1 cellular context compared by ENCODE assay signal in the genomic region with DNA sequence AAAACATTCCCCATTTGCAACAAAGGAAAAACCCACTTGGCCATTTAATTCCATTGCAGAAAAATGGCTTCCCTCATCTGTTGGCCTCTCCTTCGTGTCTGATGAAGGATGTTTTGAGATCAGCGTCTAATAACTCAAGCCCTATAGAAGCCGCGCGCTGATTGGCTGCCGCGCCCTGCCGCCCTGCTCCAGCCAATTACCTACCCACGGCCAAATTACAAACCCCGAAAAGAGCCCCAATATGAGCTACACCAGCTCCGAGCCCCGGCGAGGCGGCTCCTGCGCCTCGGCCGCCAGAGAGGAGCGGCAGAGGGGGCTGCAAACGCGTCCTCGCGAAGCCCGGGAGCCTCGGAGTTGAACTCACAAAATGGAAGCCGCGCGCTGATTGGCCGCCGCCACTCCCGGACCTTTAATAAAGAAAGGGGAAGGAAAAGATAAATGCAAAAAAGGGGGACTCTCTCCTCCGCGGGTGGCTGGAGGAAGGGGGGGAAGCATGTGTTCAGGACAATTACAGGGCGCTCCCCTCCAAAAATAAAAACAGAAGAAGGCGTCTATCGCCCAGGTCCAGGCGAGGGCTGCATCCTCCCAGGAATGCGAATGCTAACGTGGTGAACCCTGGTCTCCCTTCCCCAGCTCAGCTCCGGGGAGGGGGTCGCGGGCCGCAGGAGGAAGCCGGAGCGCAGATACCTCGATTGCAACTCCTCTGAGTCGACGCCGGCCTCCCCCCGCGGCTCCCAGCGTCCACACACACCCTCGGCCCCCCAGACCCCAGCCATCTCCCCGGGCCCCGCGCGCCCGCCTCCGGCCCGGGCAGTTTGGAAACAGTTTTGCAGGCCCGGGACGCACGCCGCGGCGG.
TF ChIP-seq lines count a peak whose summit lies in the region.

No MANE protein-coding gene starts in this region.

TF ChIP-seq in HEK293, 187 proteins besides CTCF, POLR2A, EP300 and RAD21 (continued from another document and continues in another):
- TF ChIP-seq, protein P1, sequence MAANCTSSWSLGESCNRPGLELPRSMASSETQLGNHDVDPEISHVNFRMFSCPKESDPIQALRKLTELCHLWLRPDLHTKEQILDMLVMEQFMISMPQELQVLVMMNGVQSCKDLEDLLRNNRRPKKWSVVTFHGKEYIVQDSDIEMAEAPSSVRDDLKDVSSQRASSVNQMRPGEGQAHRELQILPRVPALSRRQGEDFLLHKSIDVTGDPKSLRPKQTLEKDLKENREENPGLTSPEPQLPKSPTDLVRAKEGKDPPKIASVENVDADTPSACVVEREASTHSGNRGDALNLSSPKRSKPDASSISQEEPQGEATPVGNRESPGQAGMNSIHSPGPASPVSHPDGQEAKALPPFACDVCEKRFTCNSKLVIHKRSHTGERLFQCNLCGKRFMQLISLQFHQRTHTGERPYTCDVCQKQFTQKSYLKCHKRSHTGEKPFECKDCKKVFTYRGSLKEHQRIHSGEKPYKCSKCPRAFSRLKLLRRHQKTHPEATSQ (tag by site-specific recombination; IDR thresholded peaks at IDR 0.05), result no peak
- TF ChIP-seq MZF1 (tag by site-specific recombination; IDR thresholded peaks at IDR 0.05; ENCODE audit: borderline replicate concordance), result peak; percentile 77; the same call in 1 of the 2 replicates
- TF ChIP-seq ZNF140 (tag by site-specific recombination; IDR thresholded peaks at IDR 0.05), result no peak
- TF ChIP-seq, protein P2, sequence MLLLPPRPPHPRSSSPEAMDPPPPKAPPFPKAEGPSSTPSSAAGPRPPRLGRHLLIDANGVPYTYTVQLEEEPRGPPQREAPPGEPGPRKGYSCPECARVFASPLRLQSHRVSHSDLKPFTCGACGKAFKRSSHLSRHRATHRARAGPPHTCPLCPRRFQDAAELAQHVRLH (tag by site-specific recombination; IDR thresholded peaks at IDR 0.05), result 0 out of 2 replicates have a peak, but pooled peaks have one; percentile 29
- TF ChIP-seq, protein P3, sequence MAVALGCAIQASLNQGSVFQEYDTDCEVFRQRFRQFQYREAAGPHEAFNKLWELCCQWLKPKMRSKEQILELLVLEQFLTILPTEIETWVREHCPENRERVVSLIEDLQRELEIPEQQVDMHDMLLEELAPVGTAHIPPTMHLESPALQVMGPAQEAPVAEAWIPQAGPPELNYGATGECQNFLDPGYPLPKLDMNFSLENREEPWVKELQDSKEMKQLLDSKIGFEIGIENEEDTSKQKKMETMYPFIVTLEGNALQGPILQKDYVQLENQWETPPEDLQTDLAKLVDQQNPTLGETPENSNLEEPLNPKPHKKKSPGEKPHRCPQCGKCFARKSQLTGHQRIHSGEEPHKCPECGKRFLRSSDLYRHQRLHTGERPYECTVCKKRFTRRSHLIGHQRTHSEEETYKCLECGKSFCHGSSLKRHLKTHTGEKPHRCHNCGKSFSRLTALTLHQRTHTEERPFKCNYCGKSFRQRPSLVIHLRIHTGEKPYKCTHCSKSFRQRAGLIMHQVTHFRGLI (tag by site-specific recombination; IDR thresholded peaks at IDR 0.05), result no peak
- TF ChIP-seq ZNF16 (tag by site-specific recombination; IDR thresholded peaks at IDR 0.05; ENCODE audit: low read depth), result no peak
- peak; percentile 41; the same call in 1 of the 2 replicates for TF ChIP-seq ZNF76 (tag by site-specific recombination; IDR thresholded peaks at IDR 0.05; ENCODE audit: borderline replicate concordance, low read depth)
- TF ChIP-seq FEZF1 (tag by site-specific recombination; IDR thresholded peaks at IDR 0.05), result no peak
- no peak for TF ChIP-seq ZNF624 (tag by site-specific recombination; IDR thresholded peaks at IDR 0.05)
- TF ChIP-seq ZBTB8A (tag by site-specific recombination; IDR thresholded peaks at IDR 0.05), result peak; percentile 93
- TF ChIP-seq, protein P4, sequence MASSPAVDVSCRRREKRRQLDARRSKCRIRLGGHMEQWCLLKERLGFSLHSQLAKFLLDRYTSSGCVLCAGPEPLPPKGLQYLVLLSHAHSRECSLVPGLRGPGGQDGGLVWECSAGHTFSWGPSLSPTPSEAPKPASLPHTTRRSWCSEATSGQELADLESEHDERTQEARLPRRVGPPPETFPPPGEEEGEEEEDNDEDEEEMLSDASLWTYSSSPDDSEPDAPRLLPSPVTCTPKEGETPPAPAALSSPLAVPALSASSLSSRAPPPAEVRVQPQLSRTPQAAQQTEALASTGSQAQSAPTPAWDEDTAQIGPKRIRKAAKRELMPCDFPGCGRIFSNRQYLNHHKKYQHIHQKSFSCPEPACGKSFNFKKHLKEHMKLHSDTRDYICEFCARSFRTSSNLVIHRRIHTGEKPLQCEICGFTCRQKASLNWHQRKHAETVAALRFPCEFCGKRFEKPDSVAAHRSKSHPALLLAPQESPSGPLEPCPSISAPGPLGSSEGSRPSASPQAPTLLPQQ (tag by site-specific recombination; IDR thresholded peaks at IDR 0.05), result 0 out of 2 replicates have a peak, but pooled peaks have one; percentile 25
- TF ChIP-seq KLF1 (tag by site-specific recombination; IDR thresholded peaks at IDR 0.05), result no peak
- TF ChIP-seq, protein P5, sequence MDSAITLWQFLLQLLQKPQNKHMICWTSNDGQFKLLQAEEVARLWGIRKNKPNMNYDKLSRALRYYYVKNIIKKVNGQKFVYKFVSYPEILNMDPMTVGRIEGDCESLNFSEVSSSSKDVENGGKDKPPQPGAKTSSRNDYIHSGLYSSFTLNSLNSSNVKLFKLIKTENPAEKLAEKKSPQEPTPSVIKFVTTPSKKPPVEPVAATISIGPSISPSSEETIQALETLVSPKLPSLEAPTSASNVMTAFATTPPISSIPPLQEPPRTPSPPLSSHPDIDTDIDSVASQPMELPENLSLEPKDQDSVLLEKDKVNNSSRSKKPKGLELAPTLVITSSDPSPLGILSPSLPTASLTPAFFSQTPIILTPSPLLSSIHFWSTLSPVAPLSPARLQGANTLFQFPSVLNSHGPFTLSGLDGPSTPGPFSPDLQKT (IDR thresholded peaks at IDR 0.05; ENCODE audit: borderline replicate concordance, low read depth, low read length), result no peak
- TF ChIP-seq ZNF155 (tag by site-specific recombination; IDR thresholded peaks at IDR 0.05), result no peak
- TF ChIP-seq ZNF10 (tag by site-specific recombination; IDR thresholded peaks at IDR 0.05), result peak; percentile 83
- no peak for TF ChIP-seq SCRT1 (tag by site-specific recombination; IDR thresholded peaks at IDR 0.05; ENCODE audit: borderline replicate concordance)
- TF ChIP-seq ZNF19 (tag by site-specific recombination; IDR thresholded peaks at IDR 0.05; ENCODE audit: low read depth), result no peak
- TF ChIP-seq ZNF529 (tag by site-specific recombination; IDR thresholded peaks at IDR 0.05; ENCODE audit: insufficient replicate concordance), result no peak
- TF ChIP-seq ZNF658 (tag by site-specific recombination; IDR thresholded peaks at IDR 0.05), result no peak
- 0 out of 2 replicates have a peak, but pooled peaks have one; percentile 21 for TF ChIP-seq ZXDB (tag by site-specific recombination; IDR thresholded peaks at IDR 0.05)
- TF ChIP-seq YY2 (tag by site-specific recombination; IDR thresholded peaks at IDR 0.05), result 0 out of 2 replicates have a peak, but pooled peaks have one; percentile 33
- peak; percentile 0; the same call in 1 of the 2 replicates for TF ChIP-seq ZBTB21 (tag by site-specific recombination; IDR thresholded peaks at IDR 0.05)
- TF ChIP-seq ZNF664 (tag by site-specific recombination; IDR thresholded peaks at IDR 0.05), result no peak
- TF ChIP-seq, protein P6, sequence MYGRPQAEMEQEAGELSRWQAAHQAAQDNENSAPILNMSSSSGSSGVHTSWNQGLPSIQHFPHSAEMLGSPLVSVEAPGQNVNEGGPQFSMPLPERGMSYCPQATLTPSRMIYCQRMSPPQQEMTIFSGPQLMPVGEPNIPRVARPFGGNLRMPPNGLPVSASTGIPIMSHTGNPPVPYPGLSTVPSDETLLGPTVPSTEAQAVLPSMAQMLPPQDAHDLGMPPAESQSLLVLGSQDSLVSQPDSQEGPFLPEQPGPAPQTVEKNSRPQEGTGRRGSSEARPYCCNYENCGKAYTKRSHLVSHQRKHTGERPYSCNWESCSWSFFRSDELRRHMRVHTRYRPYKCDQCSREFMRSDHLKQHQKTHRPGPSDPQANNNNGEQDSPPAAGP (tag by site-specific recombination; IDR thresholded peaks at IDR 0.05), result no peak; the same call in 1 of the 2 replicates
- peak; percentile 63 for TF ChIP-seq ZBTB7A (tag by site-specific recombination; IDR thresholded peaks at IDR 0.05; ENCODE audit: low read depth)
- peak; percentile 51; the same call in 1 of the 2 replicates for TF ChIP-seq SP7 (tag by site-specific recombination; IDR thresholded peaks at IDR 0.05)
- TF ChIP-seq HOXC10 (CRISPR knock-in tag; IDR thresholded peaks at IDR 0.05), result no peak
- TF ChIP-seq GLIS2 (tag by site-specific recombination; IDR thresholded peaks at IDR 0.05), result peak; percentile 96
- TF ChIP-seq ZNF555 (tag by site-specific recombination; conservative IDR thresholded peaks at IDR 0.05), result no peak
- TF ChIP-seq ZNF114 (tag by site-specific recombination; IDR thresholded peaks at IDR 0.05), result no peak
- TF ChIP-seq KLF10 (tag by site-specific recombination; IDR thresholded peaks at IDR 0.05), result peak; percentile 52; the same call in 1 of the 2 replicates
- TF ChIP-seq ZNF837 (tag by site-specific recombination; IDR thresholded peaks at IDR 0.05), result no peak
- peak; percentile 75 for TF ChIP-seq ZNF335 (tag by site-specific recombination; conservative IDR thresholded peaks at IDR 0.05)
- TF ChIP-seq KLF7 (tag by site-specific recombination; IDR thresholded peaks at IDR 0.05; ENCODE audit: borderline replicate concordance), result 0 out of 2 replicates have a peak, but pooled peaks have one; percentile 50
- peak; percentile 91 for TF ChIP-seq YY1 (tag by site-specific recombination; IDR thresholded peaks at IDR 0.05)
- no peak for TF ChIP-seq ZNF311 (tag by site-specific recombination; IDR thresholded peaks at IDR 0.05; ENCODE audit: borderline replicate concordance)
- TF ChIP-seq ZNF394 (tag by site-specific recombination; IDR thresholded peaks at IDR 0.05; ENCODE audit: borderline replicate concordance), result no peak; the same call in 1 of the 2 replicates
- TF ChIP-seq, protein P7, sequence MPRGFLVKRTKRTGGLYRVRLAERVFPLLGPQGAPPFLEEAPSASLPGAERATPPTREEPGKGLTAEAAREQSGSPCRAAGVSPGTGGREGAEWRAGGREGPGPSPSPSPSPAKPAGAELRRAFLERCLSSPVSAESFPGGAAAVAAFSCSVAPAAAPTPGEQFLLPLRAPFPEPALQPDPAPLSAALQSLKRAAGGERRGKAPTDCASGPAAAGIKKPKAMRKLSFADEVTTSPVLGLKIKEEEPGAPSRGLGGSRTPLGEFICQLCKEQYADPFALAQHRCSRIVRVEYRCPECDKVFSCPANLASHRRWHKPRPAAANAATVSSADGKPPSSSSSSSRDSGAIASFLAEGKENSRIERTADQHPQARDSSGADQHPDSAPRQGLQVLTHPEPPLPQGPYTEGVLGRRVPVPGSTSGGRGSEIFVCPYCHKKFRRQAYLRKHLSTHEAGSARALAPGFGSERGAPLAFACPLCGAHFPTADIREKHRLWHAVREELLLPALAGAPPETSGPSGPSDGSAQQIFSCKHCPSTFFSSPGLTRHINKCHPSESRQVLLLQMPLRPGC (tag by site-specific recombination; IDR thresholded peaks at IDR 0.05), result 0 out of 2 replicates have a peak, but pooled peaks have one; percentile 21
- TF ChIP-seq ZNF354C (tag by site-specific recombination; IDR thresholded peaks at IDR 0.05; ENCODE audit: borderline replicate concordance, low read depth), result no peak
- TF ChIP-seq ZNF324 (tag by site-specific recombination; IDR thresholded peaks at IDR 0.05), result peak; percentile 57; the same call in 1 of the 2 replicates
- TF ChIP-seq, protein P8, sequence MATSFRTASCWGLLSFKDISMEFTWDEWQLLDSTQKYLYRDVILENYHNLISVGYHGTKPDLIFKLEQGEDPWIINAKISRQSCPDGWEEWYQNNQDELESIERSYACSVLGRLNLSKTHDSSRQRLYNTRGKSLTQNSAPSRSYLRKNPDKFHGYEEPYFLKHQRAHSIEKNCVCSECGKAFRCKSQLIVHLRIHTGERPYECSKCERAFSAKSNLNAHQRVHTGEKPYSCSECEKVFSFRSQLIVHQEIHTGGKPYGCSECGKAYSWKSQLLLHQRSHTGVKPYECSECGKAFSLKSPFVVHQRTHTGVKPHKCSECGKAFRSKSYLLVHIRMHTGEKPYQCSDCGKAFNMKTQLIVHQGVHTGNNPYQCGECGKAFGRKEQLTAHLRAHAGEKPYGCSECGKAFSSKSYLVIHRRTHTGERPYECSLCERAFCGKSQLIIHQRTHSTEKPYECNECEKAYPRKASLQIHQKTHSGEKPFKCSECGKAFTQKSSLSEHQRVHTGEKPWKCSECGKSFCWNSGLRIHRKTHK (tag by site-specific recombination; IDR thresholded peaks at IDR 0.05), result no peak
- no peak for TF ChIP-seq ZNF558 (tag by site-specific recombination; IDR thresholded peaks at IDR 0.05)
- TF ChIP-seq ZNF677 (tag by site-specific recombination; IDR thresholded peaks at IDR 0.05), result peak; percentile 100
- peak; percentile 88 for TF ChIP-seq ZEB2 (tag by site-specific recombination; IDR thresholded peaks at IDR 0.05)
- TF ChIP-seq, protein P9, sequence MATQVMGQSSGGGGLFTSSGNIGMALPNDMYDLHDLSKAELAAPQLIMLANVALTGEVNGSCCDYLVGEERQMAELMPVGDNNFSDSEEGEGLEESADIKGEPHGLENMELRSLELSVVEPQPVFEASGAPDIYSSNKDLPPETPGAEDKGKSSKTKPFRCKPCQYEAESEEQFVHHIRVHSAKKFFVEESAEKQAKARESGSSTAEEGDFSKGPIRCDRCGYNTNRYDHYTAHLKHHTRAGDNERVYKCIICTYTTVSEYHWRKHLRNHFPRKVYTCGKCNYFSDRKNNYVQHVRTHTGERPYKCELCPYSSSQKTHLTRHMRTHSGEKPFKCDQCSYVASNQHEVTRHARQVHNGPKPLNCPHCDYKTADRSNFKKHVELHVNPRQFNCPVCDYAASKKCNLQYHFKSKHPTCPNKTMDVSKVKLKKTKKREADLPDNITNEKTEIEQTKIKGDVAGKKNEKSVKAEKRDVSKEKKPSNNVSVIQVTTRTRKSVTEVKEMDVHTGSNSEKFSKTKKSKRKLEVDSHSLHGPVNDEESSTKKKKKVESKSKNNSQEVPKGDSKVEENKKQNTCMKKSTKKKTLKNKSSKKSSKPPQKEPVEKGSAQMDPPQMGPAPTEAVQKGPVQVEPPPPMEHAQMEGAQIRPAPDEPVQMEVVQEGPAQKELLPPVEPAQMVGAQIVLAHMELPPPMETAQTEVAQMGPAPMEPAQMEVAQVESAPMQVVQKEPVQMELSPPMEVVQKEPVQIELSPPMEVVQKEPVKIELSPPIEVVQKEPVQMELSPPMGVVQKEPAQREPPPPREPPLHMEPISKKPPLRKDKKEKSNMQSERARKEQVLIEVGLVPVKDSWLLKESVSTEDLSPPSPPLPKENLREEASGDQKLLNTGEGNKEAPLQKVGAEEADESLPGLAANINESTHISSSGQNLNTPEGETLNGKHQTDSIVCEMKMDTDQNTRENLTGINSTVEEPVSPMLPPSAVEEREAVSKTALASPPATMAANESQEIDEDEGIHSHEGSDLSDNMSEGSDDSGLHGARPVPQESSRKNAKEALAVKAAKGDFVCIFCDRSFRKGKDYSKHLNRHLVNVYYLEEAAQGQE (tag by site-specific recombination; IDR thresholded peaks at IDR 0.05), result peak; percentile 22; the same call in 1 of the 2 replicates
- TF ChIP-seq ZNF623 (tag by site-specific recombination; IDR thresholded peaks at IDR 0.05), result no peak
- no peak for TF ChIP-seq ZNF596 (tag by site-specific recombination; IDR thresholded peaks at IDR 0.05)
- 0 out of 2 replicates have a peak, but pooled peaks have one; percentile 12 for TF ChIP-seq KLF9 (tag by site-specific recombination; IDR thresholded peaks at IDR 0.05; ENCODE audit: low read depth)
- TF ChIP-seq ZSCAN16 (tag by site-specific recombination; IDR thresholded peaks at IDR 0.05), result no peak
